15 cellular contexts compared by ENCODE assay signal in the genomic region with DNA sequence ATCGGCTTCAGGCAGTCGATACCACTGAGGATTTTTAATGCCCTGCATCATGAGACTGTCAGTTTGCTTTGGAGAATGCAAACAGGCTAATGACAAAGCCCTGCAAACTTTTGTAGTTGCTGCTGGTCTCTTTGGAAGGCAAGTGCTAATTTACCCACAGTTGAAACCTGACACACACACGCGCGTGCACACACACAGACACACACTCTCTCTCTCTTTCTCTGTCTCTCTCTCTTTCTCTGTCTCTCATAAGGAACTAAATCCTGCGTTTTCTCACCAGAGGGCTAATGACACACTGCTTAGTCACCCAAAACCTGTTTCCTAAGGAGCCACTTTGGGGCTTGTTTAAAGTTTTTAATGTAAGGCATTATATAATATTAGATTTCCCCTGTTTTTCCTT.
DNase-seq lines count a peak whose midpoint lies in the region; ATAC-seq and TF ChIP-seq lines count a peak whose summit lies in the region.
"Had no signal": no experiment of that assay in that cellular context is flagged by ENCODE, and none has a peak within 500 bp of the region (broad histone marks: within the 10 kb centered on the region; RNA-seq: fewer than 3 reads in every experiment).

No MANE protein-coding gene starts in this region.

- H4K8ac ChIP-seq in trophoblast cell (ENCODE audit: low read depth, low read length), result no peak overlapping the region

- H3K27ac Mint-ChIP-seq in HFFc6, result no peak overlapping the region
- H3K27ac Mint-ChIP-seq: activated CD4-positive, alpha-beta T cell treated with anti-CD3 and anti-CD28 coated beads for 36 hours; activated T-cell treated with anti-CD3 and anti-CD28 coated beads, Interleukin-2, amount 50 U/mL, for 72 hours; H9 had no signal

- no peak overlapping the region for H2BK5ac ChIP-seq in trophoblast cell (ENCODE audit: low read depth, low read length, poor library complexity)

- H3K23ac ChIP-seq in trophoblast cell (ENCODE audit: low read length), result no peak overlapping the region

- TF ChIP-seq CTCF in epithelial cell of proximal tubule (conservative IDR thresholded peaks at IDR 0.05; ENCODE audit: low read depth, low read length) (no peak), HFFc6 (IDR thresholded peaks at IDR 0.05) (no peak)

- no peaks in the 10 kb centered on the region for H3K27me3 ChIP-seq in trophoblast cell (ENCODE audit: insufficient read depth, low read length)

- H3K4me1 Mint-ChIP-seq in HFFc6 (ENCODE audit: low read depth), result no peaks in the 10 kb centered on the region
- H3K4me1 Mint-ChIP-seq: activated CD4-positive, alpha-beta T cell treated with anti-CD3 and anti-CD28 coated beads for 36 hours had no signal

- peak overlapping the region; percentile 6 for H3K27ac ChIP-seq in trophoblast cell (ENCODE audit: low read depth, low read length)
- H3K27ac ChIP-seq: 22Rv1 had no signal

- H3K9ac ChIP-seq in trophoblast cell (ENCODE audit: low read length), result no peak overlapping the region

- no peak overlapping the region for H3K4me3 Mint-ChIP-seq in HFFc6
- H3K4me3 Mint-ChIP-seq: activated CD4-positive, alpha-beta T cell treated with anti-CD3 and anti-CD28 coated beads for 36 hours; activated T-cell treated with anti-CD3 and anti-CD28 coated beads, Interleukin-2, amount 50 U/mL, for 72 hours; H9 had no signal

- ATAC-seq in HG02678 (IDR thresholded peaks at IDR 0.05; ENCODE audit: unreplicated experiment), result no peak
- ATAC-seq: activated CD4-positive, alpha-beta T cell treated with anti-CD3 and anti-CD28 coated beads for 36 hours; activated T-cell treated with anti-CD3 and anti-CD28 coated beads, Interleukin-2, amount 50 U/mL, for 72 hours; GM12878 had no signal

- no peaks in the 10 kb centered on the region for H3K27me3 Mint-ChIP-seq in HFFc6 (ENCODE audit: insufficient read depth)
- H3K27me3 Mint-ChIP-seq: activated CD4-positive, alpha-beta T cell treated with anti-CD3 and anti-CD28 coated beads for 36 hours had no signal

- H2AFZ ChIP-seq in trophoblast cell (ENCODE audit: insufficient read depth, low read length, poor library complexity), result no peak overlapping the region

- peak; percentile 37 for DNase-seq in DMS153 (lab: John Stamatoyannopoulos, UW)
- DNase-seq in DMS153 treated with DMSO at 0.1 percent for 48 hours (lab: John Stamatoyannopoulos, UW; ENCODE audit: unreplicated experiment), result no peak
- DNase-seq in NCI-H1092 treated with DMSO at 0.1 percent for 48 hours (lab: John Stamatoyannopoulos, UW), result peak; percentile 13
- DNase-seq in epithelial cell of proximal tubule (ENCODE audit: low read depth), result peak; percentile 27
- peak; percentile 64 to 81 for DNase-seq in trophoblast cell
- DNase-seq in dedifferentiated amniotic fluid mesenchymal stem cell (ENCODE audit: extremely low spot score), result no peak
- DNase-seq in HFFc6, result no peak
- DNase-seq: activated CD4-positive, alpha-beta T cell treated with anti-CD3 and anti-CD28 coated beads for 36 hours; activated T-cell treated with anti-CD3 and anti-CD28 coated beads, Interleukin-2, amount 50 U/mL, for 72 hours; anterior cingulate cortex; H9; NCI-H82 had no signal

- H2BK120ac ChIP-seq in trophoblast cell (ENCODE audit: insufficient read depth, low read length, poor library complexity), result no peak overlapping the region

- peaks cover 2% of the 10 kb centered on the region for H3K79me2 ChIP-seq in trophoblast cell (ENCODE audit: control insufficient read depth, insufficient read depth, low read length, poor library complexity)

- no peak overlapping the region for H4K91ac ChIP-seq in trophoblast cell (ENCODE audit: low read depth, low read length)

- H3K4me1 ChIP-seq in trophoblast cell (ENCODE audit: control insufficient read depth in 1 of 2, insufficient read depth in 2 of 2, low read length in 2 of 2), result peaks cover 24 to 28% of the 10 kb centered on the region in 2 experiments

- no peak overlapping the region for H2AK5ac ChIP-seq in trophoblast cell (ENCODE audit: low read length)

- no peak overlapping the region for H3K4ac ChIP-seq in trophoblast cell (ENCODE audit: low read depth, low read length)

- H3K79me1 ChIP-seq in trophoblast cell (ENCODE audit: low read length), result peaks cover 20% of the 10 kb centered on the region

- H3K4me3 ChIP-seq in epithelial cell of proximal tubule (ENCODE audit: low read depth, low read length), result no peak overlapping the region
- H3K4me3 ChIP-seq in trophoblast cell (ENCODE audit: low read depth, low read length), result no peak overlapping the region
- H3K4me3 ChIP-seq: GM12878 had no signal

- H4K12ac ChIP-seq in trophoblast cell (ENCODE audit: low read depth, low read length), result no peak overlapping the region

- no peaks in the 10 kb centered on the region for H3K9me3 ChIP-seq in trophoblast cell (ENCODE audit: insufficient read depth, low read depth, low read length)

- H3K36me3 Mint-ChIP-seq in HFFc6 (ENCODE audit: low read depth), result peaks cover 11% of the 10 kb centered on the region; the same call in 1 of the 2 replicates

- H3K18ac ChIP-seq in trophoblast cell (ENCODE audit: low read length), result no peak overlapping the region

- H3K14ac ChIP-seq in trophoblast cell (ENCODE audit: low read length), result no peak overlapping the region

- no CpG with 5 or more reads among the region's 6 CpGs for WGBS in trophoblast cell (ENCODE audit: extremely low coverage, insufficient coverage, insufficient read length)

- H3K36me3 ChIP-seq in trophoblast cell (ENCODE audit: control insufficient read depth in 1 of 2, insufficient read depth in 2 of 2, low read length in 2 of 2), result no peaks in the 10 kb centered on the region

- no peak overlapping the region for H3K4me2 ChIP-seq in trophoblast cell (ENCODE audit: low read length)

- no peak overlapping the region for H2BK12ac ChIP-seq in trophoblast cell (ENCODE audit: low read length)

- peaks cover 51% of the 10 kb centered on the region for H3K9me3 Mint-ChIP-seq in HFFc6
- H3K9me3 Mint-ChIP-seq: H9 had no signal

Comparison
In these comparisons a context has a peak if more than half of its experiments do, and no peak if none do; other contexts are left out.
1. DNase-seq: peak in DMS153 (single experiment), NCI-H1092 treated with DMSO at 0.1 percent for 48 hours (single experiment), epithelial cell of proximal tubule (single experiment) and trophoblast cell (2 of 2); none in DMS153 treated with DMSO at 0.1 percent for 48 hours (single experiment), dedifferentiated amniotic fluid mesenchymal stem cell (single experiment) and HFFc6 (single experiment).